18 cellular contexts compared by ENCODE assay signal in genomic region chr2:210157546-210157945, GRCh38.
DNase-seq lines count a peak whose midpoint lies in the region; ATAC-seq and TF ChIP-seq lines count a peak whose summit lies in the region.
"Had no signal": no experiment of that assay in that cellular context is flagged by ENCODE, and none has a peak within 500 bp of the region (broad histone marks: within the 10 kb centered on the region; RNA-seq: fewer than 3 reads in every experiment).

No MANE protein-coding gene starts in this region.

- DNase-seq in ACHN (peak; percentile 55), HEK293T (ENCODE audit: extremely low spot score) (no peak), WERI-Rb-1 (no peak), kidney tubule cell (ENCODE audit: low spot score) (peak; percentile 56), amygdala (lab: John Stamatoyannopoulos, UW) (no peak), GM10266 (ENCODE audit: extremely low spot score) (no peak)
- DNase-seq: BE2C; C1 segment of cervical spinal cord; CD4-positive, CD25-positive, alpha-beta regulatory T cell; CD8-positive, alpha-beta memory T cell; COR-L47; HCEC 1CT; HFFc6; KBM-7 had no signal

- TF ChIP-seq CTCF in WERI-Rb-1 (IDR thresholded peaks at IDR 0.05; ENCODE audit: low read depth, low read length) (no peak), GM10266 (IDR thresholded peaks at IDR 0.05; ENCODE audit: control insufficient read depth, insufficient read depth, low read depth, missing control alignments) (no peak)

- POLR2A ChIA-PET in HEK293T (lab: Yijun Ruan, JAX): no interaction called here

- H3K9me3 ChIP-seq in WERI-Rb-1 (ENCODE audit: severe bottlenecking): no peaks in the 10 kb centered on the region
- H3K9me3 ChIP-seq: BE2C had no signal

- H3K27me3 ChIP-seq in WERI-Rb-1 (ENCODE audit: insufficient read depth, low read depth, severe bottlenecking): no peaks in the 10 kb centered on the region
- H3K27me3 ChIP-seq: BE2C had no signal

- ATAC-seq in GM18511 (IDR thresholded peaks at IDR 0.05; ENCODE audit: unreplicated experiment) (no peak), GM18909 (IDR thresholded peaks at IDR 0.05; ENCODE audit: poor library complexity, unreplicated experiment) (no peak)
- ATAC-seq: GM23338, HepG2 had no signal

- in situ Hi-C loops in ACHN (cut with HindIII; ENCODE audit: low pct_ligation_motif_present, low pct_unique_long_range_greater_than_20kb, low sequenced_read_pairs): no loop called here

- H3K4me3 ChIP-seq in WERI-Rb-1 (ENCODE audit: low read depth, low read length): no peak overlapping the region
- H3K4me3 ChIP-seq: GM23338 had no signal

- CTCF ChIA-PET in HEK293T (lab: Yijun Ruan, JAX): no interaction called here

- peaks cover 14% of the 10 kb centered on the region for H3K36me3 ChIP-seq in WERI-Rb-1
- H3K36me3 ChIP-seq: BE2C had no signal

- peak overlapping the region; percentile 74; the same call in 1 of the 2 replicates for H3K27ac ChIP-seq in WERI-Rb-1

TF ChIP-seq in HEK293T, 16 proteins besides CTCF, POLR2A, EP300 and RAD21:
- TF ChIP-seq PKNOX1 (IDR thresholded peaks at IDR 0.05): peak; percentile 41; the same call in 1 of the 2 replicates
- TF ChIP-seq ELF4 (IDR thresholded peaks at IDR 0.05): no peak

Comparison
In these comparisons a context has a peak if more than half of its experiments do, and no peak if none do; other contexts are left out.
1. DNase-seq: peak in ACHN (single experiment) and kidney tubule cell (single experiment); none in HEK293T (single experiment), WERI-Rb-1 (single experiment), amygdala (0 of 56) and GM10266 (single experiment).